21 cellular contexts compared by ENCODE assay signal in genomic region chr5:143318833-143319232, GRCh38.
"Had no signal": no experiment of that assay in that cellular context is flagged by ENCODE, and none has a peak within 500 bp of the region (broad histone marks: within the 10 kb centered on the region; RNA-seq: fewer than 3 reads in every experiment).

No MANE protein-coding gene starts in this region.

- H3K27me3 ChIP-seq: brain microvascular endothelial cell, heart left ventricle, testis, uterus had no signal

- DNase-seq: activated CD4-positive, alpha-beta T cell treated with anti-CD3 and anti-CD28 coated beads, Interleukin-2, amount 10 ng/mL, durations not matched to agents 7 days and 5 days; activated CD4-positive, CD25-positive, alpha-beta regulatory T cell treated with anti-CD3 and anti-CD28 coated beads, Interleukin-2, amount 50 U/mL, for 72 hours; activated CD8-positive, alpha-beta T cell treated with anti-CD3 and anti-CD28 coated beads, Interleukin-2, amount 10 ng/mL, durations not matched to agents 7 days and 5 days; activated gamma-delta T cell; activated naive CD4-positive, alpha-beta T cell treated with anti-CD3 and anti-CD28 coated beads, Interleukin-2, amount 50 U/mL, for 16 hours; aorta; brain microvascular endothelial cell; effector memory CD4-positive, alpha-beta T cell; heart left ventricle; islet precursor cell; left cardiac atrium; nephron progenitor cell; small intestine; stimulated activated CD4-positive, alpha-beta T cell treated with anti-CD3 and anti-CD28 coated beads, Interleukin-15, amount 100 ng/mL, for 24 hours; stimulated activated CD8-positive, alpha-beta memory T cell treated with anti-CD3 and anti-CD28 coated beads, Interleukin-4, amount 100 ng/mL, for 48 hours; stimulated activated naive B cell treated with anti-CD40 and anti-IgM and Interleukin-4, amounts not matched to agents 10 μg/mL and 1 μg/mL and 100 μg/mL, for 72 hours; testis; uterus had no signal

- H3K27ac ChIP-seq: heart left ventricle, parathyroid adenoma, testis, uterus, VCaP had no signal

- H3K36me3 ChIP-seq: brain microvascular endothelial cell, uterus had no signal

- H3K4me3 ChIP-seq: heart left ventricle, testis, uterus had no signal

- H3K4me1 ChIP-seq: testis had no signal

- ATAC-seq: activated CD8-positive, alpha-beta T cell treated with anti-CD3 and anti-CD28 coated beads, Interleukin-2, amount 10 ng/mL, durations not matched to agents 7 days and 5 days; sciatic nerve; stimulated activated naive B cell treated with anti-CD40 and anti-IgM and Interleukin-4, amounts not matched to agents 10 μg/mL and 1 μg/mL and 100 μg/mL, for 72 hours had no signal

- H3K9me3 ChIP-seq: heart left ventricle, testis, uterus had no signal
